2 cellular contexts compared by ENCODE assay signal in the genomic region with DNA sequence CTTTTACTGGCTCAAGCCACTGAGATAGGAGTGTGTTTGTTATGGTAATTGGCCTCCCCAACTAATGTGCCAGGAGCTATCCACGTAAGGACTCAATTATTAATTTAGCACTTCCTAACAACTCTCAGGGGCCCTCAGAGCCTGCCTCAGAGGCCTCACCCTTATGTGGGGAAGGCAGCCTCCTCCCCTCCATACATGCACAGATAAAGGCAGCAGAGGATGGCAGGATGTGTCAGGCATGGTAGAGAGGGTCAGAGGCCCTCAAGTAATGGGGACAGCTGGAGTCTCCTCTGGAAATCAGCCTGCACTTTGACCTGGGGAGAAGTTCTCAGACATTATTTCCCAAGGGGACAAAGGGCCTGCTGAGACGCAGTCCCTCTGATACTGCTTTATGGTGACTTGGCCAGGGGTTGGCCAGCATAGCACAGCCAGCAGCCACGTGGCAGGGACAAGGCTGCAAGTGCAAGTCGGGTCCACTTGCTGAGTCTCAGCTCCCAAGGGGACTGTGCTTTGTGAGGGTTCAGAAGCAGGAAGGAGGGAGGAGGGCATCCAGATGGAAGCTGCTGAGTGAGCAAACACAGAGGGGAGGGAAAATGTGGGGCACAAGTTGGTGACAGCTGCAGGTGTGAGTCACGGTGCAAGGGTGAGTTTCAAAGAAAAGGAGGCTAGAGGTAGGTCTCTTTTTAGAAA.
TF ChIP-seq lines count a peak whose summit lies in the region.

No MANE protein-coding gene starts in this region.

TF ChIP-seq in K562, 482 proteins besides CTCF, POLR2A, EP300 and RAD21:
- TF ChIP-seq TEAD1 (CRISPR knock-in tag; IDR thresholded peaks at IDR 0.05) (no peak), L3MBTL2 (IDR thresholded peaks at IDR 0.05) (no peak), NRF1 (conservative IDR thresholded peaks at IDR 0.05 in 1 of 2, IDR thresholded peaks at IDR 0.05 in 1 of 2) (no peak)
- TF ChIP-seq, protein P1, sequence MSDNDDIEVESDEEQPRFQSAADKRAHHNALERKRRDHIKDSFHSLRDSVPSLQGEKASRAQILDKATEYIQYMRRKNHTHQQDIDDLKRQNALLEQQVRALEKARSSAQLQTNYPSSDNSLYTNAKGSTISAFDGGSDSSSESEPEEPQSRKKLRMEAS (CRISPR knock-in tag; IDR thresholded peaks at IDR 0.05), result 0 out of 2 replicates have a peak, but pooled peaks have one; percentile 46
- TF ChIP-seq, protein P2, sequence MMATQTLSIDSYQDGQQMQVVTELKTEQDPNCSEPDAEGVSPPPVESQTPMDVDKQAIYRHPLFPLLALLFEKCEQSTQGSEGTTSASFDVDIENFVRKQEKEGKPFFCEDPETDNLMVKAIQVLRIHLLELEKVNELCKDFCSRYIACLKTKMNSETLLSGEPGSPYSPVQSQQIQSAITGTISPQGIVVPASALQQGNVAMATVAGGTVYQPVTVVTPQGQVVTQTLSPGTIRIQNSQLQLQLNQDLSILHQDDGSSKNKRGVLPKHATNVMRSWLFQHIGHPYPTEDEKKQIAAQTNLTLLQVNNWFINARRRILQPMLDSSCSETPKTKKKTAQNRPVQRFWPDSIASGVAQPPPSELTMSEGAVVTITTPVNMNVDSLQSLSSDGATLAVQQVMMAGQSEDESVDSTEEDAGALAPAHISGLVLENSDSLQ (IDR thresholded peaks at IDR 0.05), result no peak
TF ChIP-seq in K562: peak in this region for 1.

TF ChIP-seq in SK-N-SH treated with all-trans-retinoic acid at 6 μM for 48 hours, 23 proteins besides CTCF, POLR2A, EP300 and RAD21:
- TF ChIP-seq TCF4 (CRISPR knock-in tag; IDR thresholded peaks at IDR 0.05; ENCODE audit: borderline replicate concordance) (no peak), ESRRG (CRISPR knock-in tag; IDR thresholded peaks at IDR 0.05) (no peak), ZNF565 (CRISPR knock-in tag; conservative IDR thresholded peaks at IDR 0.05; ENCODE audit: low read depth) (no peak), ZC3H10 (CRISPR knock-in tag; IDR thresholded peaks at IDR 0.05) (no peak), ZNF70 (CRISPR knock-in tag; IDR thresholded peaks at IDR 0.05) (no peak), ZFP30 (CRISPR knock-in tag; IDR thresholded peaks at IDR 0.05) (no peak), ZNF8 (CRISPR knock-in tag; IDR thresholded peaks at IDR 0.05) (no peak), ZFP3 (CRISPR knock-in tag; IDR thresholded peaks at IDR 0.05) (no peak)
- TF ChIP-seq, protein P3, sequence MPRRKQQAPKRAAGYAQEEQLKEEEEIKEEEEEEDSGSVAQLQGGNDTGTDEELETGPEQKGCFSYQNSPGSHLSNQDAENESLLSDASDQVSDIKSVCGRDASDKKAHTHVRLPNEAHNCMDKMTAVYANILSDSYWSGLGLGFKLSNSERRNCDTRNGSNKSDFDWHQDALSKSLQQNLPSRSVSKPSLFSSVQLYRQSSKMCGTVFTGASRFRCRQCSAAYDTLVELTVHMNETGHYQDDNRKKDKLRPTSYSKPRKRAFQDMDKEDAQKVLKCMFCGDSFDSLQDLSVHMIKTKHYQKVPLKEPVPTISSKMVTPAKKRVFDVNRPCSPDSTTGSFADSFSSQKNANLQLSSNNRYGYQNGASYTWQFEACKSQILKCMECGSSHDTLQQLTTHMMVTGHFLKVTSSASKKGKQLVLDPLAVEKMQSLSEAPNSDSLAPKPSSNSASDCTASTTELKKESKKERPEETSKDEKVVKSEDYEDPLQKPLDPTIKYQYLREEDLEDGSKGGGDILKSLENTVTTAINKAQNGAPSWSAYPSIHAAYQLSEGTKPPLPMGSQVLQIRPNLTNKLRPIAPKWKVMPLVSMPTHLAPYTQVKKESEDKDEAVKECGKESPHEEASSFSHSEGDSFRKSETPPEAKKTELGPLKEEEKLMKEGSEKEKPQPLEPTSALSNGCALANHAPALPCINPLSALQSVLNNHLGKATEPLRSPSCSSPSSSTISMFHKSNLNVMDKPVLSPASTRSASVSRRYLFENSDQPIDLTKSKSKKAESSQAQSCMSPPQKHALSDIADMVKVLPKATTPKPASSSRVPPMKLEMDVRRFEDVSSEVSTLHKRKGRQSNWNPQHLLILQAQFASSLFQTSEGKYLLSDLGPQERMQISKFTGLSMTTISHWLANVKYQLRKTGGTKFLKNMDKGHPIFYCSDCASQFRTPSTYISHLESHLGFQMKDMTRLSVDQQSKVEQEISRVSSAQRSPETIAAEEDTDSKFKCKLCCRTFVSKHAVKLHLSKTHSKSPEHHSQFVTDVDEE (CRISPR knock-in tag; IDR thresholded peaks at IDR 0.05), result no peak
- TF ChIP-seq, protein P4, sequence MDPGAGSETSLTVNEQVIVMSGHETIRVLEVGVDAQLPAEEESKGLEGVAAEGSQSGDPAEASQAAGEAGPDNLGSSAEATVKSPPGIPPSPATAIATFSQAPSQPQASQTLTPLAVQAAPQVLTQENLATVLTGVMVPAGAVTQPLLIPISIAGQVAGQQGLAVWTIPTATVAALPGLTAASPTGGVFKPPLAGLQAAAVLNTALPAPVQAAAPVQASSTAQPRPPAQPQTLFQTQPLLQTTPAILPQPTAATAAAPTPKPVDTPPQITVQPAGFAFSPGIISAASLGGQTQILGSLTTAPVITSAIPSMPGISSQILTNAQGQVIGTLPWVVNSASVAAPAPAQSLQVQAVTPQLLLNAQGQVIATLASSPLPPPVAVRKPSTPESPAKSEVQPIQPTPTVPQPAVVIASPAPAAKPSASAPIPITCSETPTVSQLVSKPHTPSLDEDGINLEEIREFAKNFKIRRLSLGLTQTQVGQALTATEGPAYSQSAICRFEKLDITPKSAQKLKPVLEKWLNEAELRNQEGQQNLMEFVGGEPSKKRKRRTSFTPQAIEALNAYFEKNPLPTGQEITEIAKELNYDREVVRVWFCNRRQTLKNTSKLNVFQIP (CRISPR knock-in tag; IDR thresholded peaks at IDR 0.05; ENCODE audit: borderline replicate concordance, low read depth), result no peak
- TF ChIP-seq, protein P5, sequence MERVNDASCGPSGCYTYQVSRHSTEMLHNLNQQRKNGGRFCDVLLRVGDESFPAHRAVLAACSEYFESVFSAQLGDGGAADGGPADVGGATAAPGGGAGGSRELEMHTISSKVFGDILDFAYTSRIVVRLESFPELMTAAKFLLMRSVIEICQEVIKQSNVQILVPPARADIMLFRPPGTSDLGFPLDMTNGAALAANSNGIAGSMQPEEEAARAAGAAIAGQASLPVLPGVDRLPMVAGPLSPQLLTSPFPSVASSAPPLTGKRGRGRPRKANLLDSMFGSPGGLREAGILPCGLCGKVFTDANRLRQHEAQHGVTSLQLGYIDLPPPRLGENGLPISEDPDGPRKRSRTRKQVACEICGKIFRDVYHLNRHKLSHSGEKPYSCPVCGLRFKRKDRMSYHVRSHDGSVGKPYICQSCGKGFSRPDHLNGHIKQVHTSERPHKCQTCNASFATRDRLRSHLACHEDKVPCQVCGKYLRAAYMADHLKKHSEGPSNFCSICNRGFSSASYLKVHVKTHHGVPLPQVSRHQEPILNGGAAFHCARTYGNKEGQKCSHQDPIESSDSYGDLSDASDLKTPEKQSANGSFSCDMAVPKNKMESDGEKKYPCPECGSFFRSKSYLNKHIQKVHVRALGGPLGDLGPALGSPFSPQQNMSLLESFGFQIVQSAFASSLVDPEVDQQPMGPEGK (CRISPR knock-in tag; IDR thresholded peaks at IDR 0.05; ENCODE audit: borderline replicate concordance), result no peak
TF ChIP-seq in SK-N-SH treated with all-trans-retinoic acid at 6 μM for 48 hours: peak in this region for 0.
